Comparison of ENCODE assay signal across 1 cellular context in the genomic region with DNA sequence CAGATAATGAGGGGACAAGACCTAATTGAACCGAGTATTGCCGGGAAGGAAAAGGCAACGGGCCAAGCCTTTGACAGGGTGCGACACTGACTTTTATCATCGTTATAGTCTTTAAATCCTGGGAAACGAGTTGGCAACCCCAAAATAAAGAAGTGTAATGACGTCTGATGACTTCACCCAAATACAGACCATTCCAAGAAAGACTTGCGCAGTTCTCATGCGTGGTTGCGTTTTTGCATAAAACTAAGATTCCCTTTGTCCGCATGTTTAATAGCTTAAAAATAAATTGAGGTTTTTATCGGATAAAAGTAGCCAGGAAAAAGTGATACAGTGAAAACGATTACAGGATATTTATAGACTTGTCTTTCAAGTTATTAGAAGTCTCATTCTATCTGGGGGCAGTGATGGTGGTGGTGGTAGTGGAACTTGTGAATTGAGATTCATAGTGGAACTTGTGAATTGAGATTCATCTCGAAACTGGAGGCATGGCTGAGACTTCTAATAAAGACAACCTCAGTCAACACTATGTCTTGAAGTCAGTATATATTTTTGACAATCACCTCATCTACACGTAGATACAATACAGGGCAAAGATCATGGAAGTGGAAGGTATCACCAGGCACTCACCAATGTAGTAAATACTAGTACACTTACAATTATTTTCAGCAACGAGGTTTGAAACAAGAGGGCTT.
TF ChIP-seq lines count a peak whose summit lies in the region.

No MANE protein-coding gene starts in this region.

TF ChIP-seq in K562, 482 proteins besides CTCF, POLR2A, EP300 and RAD21 (continued from another document and continues in another):
- TF ChIP-seq, protein P1, sequence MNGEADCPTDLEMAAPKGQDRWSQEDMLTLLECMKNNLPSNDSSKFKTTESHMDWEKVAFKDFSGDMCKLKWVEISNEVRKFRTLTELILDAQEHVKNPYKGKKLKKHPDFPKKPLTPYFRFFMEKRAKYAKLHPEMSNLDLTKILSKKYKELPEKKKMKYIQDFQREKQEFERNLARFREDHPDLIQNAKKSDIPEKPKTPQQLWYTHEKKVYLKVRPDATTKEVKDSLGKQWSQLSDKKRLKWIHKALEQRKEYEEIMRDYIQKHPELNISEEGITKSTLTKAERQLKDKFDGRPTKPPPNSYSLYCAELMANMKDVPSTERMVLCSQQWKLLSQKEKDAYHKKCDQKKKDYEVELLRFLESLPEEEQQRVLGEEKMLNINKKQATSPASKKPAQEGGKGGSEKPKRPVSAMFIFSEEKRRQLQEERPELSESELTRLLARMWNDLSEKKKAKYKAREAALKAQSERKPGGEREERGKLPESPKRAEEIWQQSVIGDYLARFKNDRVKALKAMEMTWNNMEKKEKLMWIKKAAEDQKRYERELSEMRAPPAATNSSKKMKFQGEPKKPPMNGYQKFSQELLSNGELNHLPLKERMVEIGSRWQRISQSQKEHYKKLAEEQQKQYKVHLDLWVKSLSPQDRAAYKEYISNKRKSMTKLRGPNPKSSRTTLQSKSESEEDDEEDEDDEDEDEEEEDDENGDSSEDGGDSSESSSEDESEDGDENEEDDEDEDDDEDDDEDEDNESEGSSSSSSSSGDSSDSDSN (IDR thresholded peaks at IDR 0.05; ENCODE audit: borderline replicate concordance in 1 of 2, low read depth in 2 of 2, low read length in 2 of 2) = no peak
- TF ChIP-seq HBP1 (CRISPR knock-in tag; IDR thresholded peaks at IDR 0.05) (no peak), PURB (CRISPR knock-in tag; IDR thresholded peaks at IDR 0.05; ENCODE audit: low read depth) (no peak), SMC3 (conservative IDR thresholded peaks at IDR 0.05; ENCODE audit: insufficient read depth, low read depth, low read length) (no peak), HMGXB4 (CRISPR knock-in tag; IDR thresholded peaks at IDR 0.05) (0 out of 2 replicates have a peak, but pooled peaks have one; percentile 77), ZNF431 (CRISPR knock-in tag; IDR thresholded peaks at IDR 0.05) (no peak), CREB1 (IDR thresholded peaks at IDR 0.05) (peak; percentile 73; the same call in 1 of the 2 replicates), CREB1 (CRISPR knock-in tag; IDR thresholded peaks at IDR 0.05) (peak; percentile 63), BRF1 (IDR thresholded peaks at IDR 0.05; ENCODE audit: borderline replicate concordance, extremely low read depth, insufficient read length) (no peak), NR2F6 (CRISPR knock-in tag; IDR thresholded peaks at IDR 0.05) (no peak), CREB3 (tag; conservative IDR thresholded peaks at IDR 0.05; ENCODE audit: low read depth) (no peak), HDAC2 (IDR thresholded peaks at IDR 0.05) (no peak), CUX1 (CRISPR knock-in tag; IDR thresholded peaks at IDR 0.05) (no peak), C11orf30 (IDR thresholded peaks at IDR 0.05; ENCODE audit: low read depth) (no peak), FOSL1 (tag; conservative IDR thresholded peaks at IDR 0.05) (no peak; the same call in 1 of the 2 replicates), SRSF1 (IDR thresholded peaks at IDR 0.05; ENCODE audit: low read depth, low read length) (no peak), ZNF644 (tag; IDR thresholded peaks at IDR 0.05; ENCODE audit: low read depth) (no peak), ZBTB1 (CRISPR knock-in tag; IDR thresholded peaks at IDR 0.05; ENCODE audit: borderline replicate concordance, low read depth) (no peak), ILF3 (IDR thresholded peaks at IDR 0.05; ENCODE audit: borderline replicate concordance) (no peak), HCFC1 (IDR thresholded peaks at IDR 0.05; ENCODE audit: low read depth, low read length) (no peak), REST (CRISPR knock-in tag; IDR thresholded peaks at IDR 0.05; ENCODE audit: low read depth) (no peak), ATF6 (CRISPR knock-in tag; IDR thresholded peaks at IDR 0.05) (no peak), NFIX (CRISPR knock-in tag; IDR thresholded peaks at IDR 0.05; ENCODE audit: low read depth) (no peak), ZNF77 (CRISPR knock-in tag; IDR thresholded peaks at IDR 0.05) (no peak), CEBPG (CRISPR knock-in tag; IDR thresholded peaks at IDR 0.05) (no peak), CEBPG (tag; conservative IDR thresholded peaks at IDR 0.05 in 1 of 2, IDR thresholded peaks at IDR 0.05 in 1 of 2) (peak in 1 of 2 experiments; percentile 65; a peak in 2 of 4 replicates), ZNF3 (CRISPR knock-in tag; IDR thresholded peaks at IDR 0.05) (no peak), ZFPM2 (CRISPR knock-in tag; IDR thresholded peaks at IDR 0.05) (no peak), PYGO2 (tag; IDR thresholded peaks at IDR 0.05) (peak; percentile 20; the same call in 1 of the 2 replicates)
- TF ChIP-seq, protein P2, sequence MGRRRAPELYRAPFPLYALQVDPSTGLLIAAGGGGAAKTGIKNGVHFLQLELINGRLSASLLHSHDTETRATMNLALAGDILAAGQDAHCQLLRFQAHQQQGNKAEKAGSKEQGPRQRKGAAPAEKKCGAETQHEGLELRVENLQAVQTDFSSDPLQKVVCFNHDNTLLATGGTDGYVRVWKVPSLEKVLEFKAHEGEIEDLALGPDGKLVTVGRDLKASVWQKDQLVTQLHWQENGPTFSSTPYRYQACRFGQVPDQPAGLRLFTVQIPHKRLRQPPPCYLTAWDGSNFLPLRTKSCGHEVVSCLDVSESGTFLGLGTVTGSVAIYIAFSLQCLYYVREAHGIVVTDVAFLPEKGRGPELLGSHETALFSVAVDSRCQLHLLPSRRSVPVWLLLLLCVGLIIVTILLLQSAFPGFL (CRISPR knock-in tag; IDR thresholded peaks at IDR 0.05) = 0 out of 2 replicates have a peak, but pooled peaks have one; percentile 19
- TF ChIP-seq, protein P3, sequence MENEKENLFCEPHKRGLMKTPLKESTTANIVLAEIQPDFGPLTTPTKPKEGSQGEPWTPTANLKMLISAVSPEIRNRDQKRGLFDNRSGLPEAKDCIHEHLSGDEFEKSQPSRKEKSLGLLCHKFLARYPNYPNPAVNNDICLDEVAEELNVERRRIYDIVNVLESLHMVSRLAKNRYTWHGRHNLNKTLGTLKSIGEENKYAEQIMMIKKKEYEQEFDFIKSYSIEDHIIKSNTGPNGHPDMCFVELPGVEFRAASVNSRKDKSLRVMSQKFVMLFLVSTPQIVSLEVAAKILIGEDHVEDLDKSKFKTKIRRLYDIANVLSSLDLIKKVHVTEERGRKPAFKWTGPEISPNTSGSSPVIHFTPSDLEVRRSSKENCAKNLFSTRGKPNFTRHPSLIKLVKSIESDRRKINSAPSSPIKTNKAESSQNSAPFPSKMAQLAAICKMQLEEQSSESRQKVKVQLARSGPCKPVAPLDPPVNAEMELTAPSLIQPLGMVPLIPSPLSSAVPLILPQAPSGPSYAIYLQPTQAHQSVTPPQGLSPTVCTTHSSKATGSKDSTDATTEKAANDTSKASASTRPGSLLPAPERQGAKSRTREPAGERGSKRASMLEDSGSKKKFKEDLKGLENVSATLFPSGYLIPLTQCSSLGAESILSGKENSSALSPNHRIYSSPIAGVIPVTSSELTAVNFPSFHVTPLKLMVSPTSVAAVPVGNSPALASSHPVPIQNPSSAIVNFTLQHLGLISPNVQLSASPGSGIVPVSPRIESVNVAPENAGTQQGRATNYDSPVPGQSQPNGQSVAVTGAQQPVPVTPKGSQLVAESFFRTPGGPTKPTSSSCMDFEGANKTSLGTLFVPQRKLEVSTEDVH (IDR thresholded peaks at IDR 0.05; ENCODE audit: low read depth, partially characterized antibody) = no peak
